ENCODE assay signal across 20 cellular contexts in genomic region chr1:87950369-87950768, GRCh38.
DNase-seq lines count a peak whose midpoint lies in the region; ATAC-seq and TF ChIP-seq lines count a peak whose summit lies in the region.
"Had no signal": no experiment of that assay in that cellular context is flagged by ENCODE, and none has a peak within 500 bp of the region (broad histone marks: within the 10 kb centered on the region; RNA-seq: fewer than 3 reads in every experiment).

No MANE protein-coding gene starts in this region.

- H3K9me3 ChIP-seq in WERI-Rb-1 (ENCODE audit: severe bottlenecking) (peaks cover 3% of the 10 kb centered on the region), PC-3 (ENCODE audit: low read length) (no peaks in the 10 kb centered on the region)

- H3K9ac ChIP-seq in PC-3 (ENCODE audit: low read length), result no peak overlapping the region

- DNase-seq in NCI-H1092 treated with DMSO at 0.1 percent for 48 hours (lab: John Stamatoyannopoulos, UW) (peak; percentile 27), NCI-H1092 (lab: John Stamatoyannopoulos, UW) (no peak), NCI-H1105 (lab: John Stamatoyannopoulos, UW) (peak; percentile 40), WERI-Rb-1 (no peak), pons (ENCODE audit: low spot score) (peak; percentile 28), PC-3 (no peak), SW480 (ENCODE audit: low spot score) (no peak), DMS 273 (lab: John Stamatoyannopoulos, UW; ENCODE audit: unreplicated experiment) (no peak)
- DNase-seq: AML-193, IMR-90, MM.1S, NCI-H1694 treated with DMSO at 0.1 percent for 48 hours, NCI-H226, RPMI8226, SIG-M5 had no signal

- H4K20me1 ChIP-seq in PC-3 (ENCODE audit: low read length), result no peaks in the 10 kb centered on the region

- ATAC-seq in PC-3, result no peak
- ATAC-seq: GM12878, GM23338, HCT116 had no signal

- H3K4me2 ChIP-seq in PC-3 (ENCODE audit: low read length), result no peak overlapping the region
- H3K4me2 ChIP-seq: GM23338 had no signal

- H3K27me3 ChIP-seq in WERI-Rb-1 (ENCODE audit: insufficient read depth, low read depth, severe bottlenecking) (no peaks in the 10 kb centered on the region), PC-3 (ENCODE audit: low read length) (no peaks in the 10 kb centered on the region)

- POLR2A ChIA-PET in PC-3 (lab: Charles Lee; ENCODE audit: unreplicated experiment), result no interaction called here

- CTCF ChIA-PET in PC-3 (lab: Charles Lee), result no interaction called here

- no peak for TF ChIP-seq CTCF in WERI-Rb-1 (IDR thresholded peaks at IDR 0.05; ENCODE audit: low read depth, low read length)
- TF ChIP-seq CTCF in PC-3 (conservative IDR thresholded peaks at IDR 0.05; ENCODE audit: low read depth, low read length), result no peak

- no peak overlapping the region for H3K4me3 ChIP-seq in WERI-Rb-1 (ENCODE audit: low read depth, low read length)
- no peak overlapping the region for H3K4me3 ChIP-seq in PC-3 (ENCODE audit: low read length)
- H3K4me3 ChIP-seq: GM12878, GM23338 had no signal

- no peak overlapping the region for H2AFZ ChIP-seq in PC-3 (ENCODE audit: low read length)
- H2AFZ ChIP-seq: GM23338 had no signal

- no TSS peak for BruUV-seq in PC-3 (replicated peaks; lab: Mats Ljungman, UMichigan)

- H3K36me3 ChIP-seq in WERI-Rb-1 (no peaks in the 10 kb centered on the region), PC-3 (ENCODE audit: low read depth, low read length) (no peaks in the 10 kb centered on the region)

- H3K9me2 ChIP-seq in PC-3 (replicated peaks; ENCODE audit: low read length), result no peaks in the 10 kb centered on the region

- intact Hi-C loops in PC-3 (cut with micrococcal nuclease), result loop anchor here (5.0 to 10.0 kb wide), 7 partner anchors 143 to 816 kb away; no protein-coding TSS in a partner anchor

- H3K4me1 ChIP-seq in PC-3 (ENCODE audit: insufficient read depth, low read length), result peaks cover 11% of the 10 kb centered on the region

- H3K79me2 ChIP-seq in PC-3 (ENCODE audit: low read length), result no peaks in the 10 kb centered on the region

- H3K27ac ChIP-seq in WERI-Rb-1, result peak overlapping the region; percentile 29
- H3K27ac ChIP-seq in PC-3 (ENCODE audit: low read length), result no peak overlapping the region
- H3K27ac ChIP-seq: 22Rv1, C4-2B had no signal

- H3F3A ChIP-seq in PC-3 (ENCODE audit: low read length, unreplicated experiment), result no peaks in the 10 kb centered on the region

Comparison
In these comparisons a context has a peak if more than half of its experiments do, and no peak if none do; other contexts are left out.
1. DNase-seq: peak in NCI-H1092 treated with DMSO at 0.1 percent for 48 hours (single experiment), NCI-H1105 (single experiment) and pons (single experiment); none in NCI-H1092 (single experiment), WERI-Rb-1 (single experiment), PC-3 (single experiment), SW480 (single experiment) and DMS 273 (single experiment).